In the genomic region with DNA sequence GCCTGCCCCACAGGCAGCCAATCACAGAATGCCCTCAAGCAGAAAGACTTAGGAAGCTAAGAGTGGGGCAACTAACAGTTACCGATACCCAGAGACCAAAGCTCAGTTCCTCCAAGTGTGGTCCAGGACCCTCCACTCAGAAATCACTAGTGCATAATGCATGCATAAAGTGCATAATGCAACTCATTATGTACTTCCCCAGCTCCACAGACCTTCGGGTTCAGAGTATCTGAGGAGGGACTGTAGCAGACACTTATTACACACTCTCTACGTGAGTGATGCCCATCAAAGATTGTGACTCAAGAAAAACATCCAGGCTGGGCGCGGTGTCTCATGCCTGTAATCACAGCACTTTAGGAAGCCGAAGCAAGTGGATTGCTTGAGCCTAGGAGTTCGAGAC, we compare ENCODE assay signal across 1 cellular context.
TF ChIP-seq lines count a peak whose summit lies in the region.

No MANE protein-coding gene starts in this region.

TF ChIP-seq in H1, 55 proteins besides CTCF, POLR2A, EP300 and RAD21:
- TF ChIP-seq PHF8 (conservative IDR thresholded peaks at IDR 0.05; ENCODE audit: low read depth, low read length) = no peak
- no peak for TF ChIP-seq SRF (IDR thresholded peaks at IDR 0.05; ENCODE audit: low read depth, low read length)
- TF ChIP-seq TCF12 (IDR thresholded peaks at IDR 0.05; ENCODE audit: low read depth, low read length) = no peak
- TF ChIP-seq, protein P1, sequence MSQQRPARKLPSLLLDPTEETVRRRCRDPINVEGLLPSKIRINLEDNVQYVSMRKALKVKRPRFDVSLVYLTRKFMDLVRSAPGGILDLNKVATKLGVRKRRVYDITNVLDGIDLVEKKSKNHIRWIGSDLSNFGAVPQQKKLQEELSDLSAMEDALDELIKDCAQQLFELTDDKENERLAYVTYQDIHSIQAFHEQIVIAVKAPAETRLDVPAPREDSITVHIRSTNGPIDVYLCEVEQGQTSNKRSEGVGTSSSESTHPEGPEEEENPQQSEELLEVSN (IDR thresholded peaks at IDR 0.05) = no peak
- no peak for TF ChIP-seq TBP (IDR thresholded peaks at IDR 0.05; ENCODE audit: low read depth, low read length)
- no peak for TF ChIP-seq TAF7 (optimal IDR thresholded peaks at IDR 0.05; ENCODE audit: borderline replicate concordance, low read depth, low read length)
- no peak for TF ChIP-seq MAFK (IDR thresholded peaks at IDR 0.05; ENCODE audit: low read depth, low read length)
